ENCODE assay signal across 14 cellular contexts in genomic region chr17:836154-836553, GRCh38. TPM values are rescaled to one million over a fixed set of nuclear protein-coding genes. Genes with fewer than 3 reads are reported as not detected.
DNase-seq lines count a peak whose midpoint lies in the region; ATAC-seq and TF ChIP-seq lines count a peak whose summit lies in the region.
"Had no signal": no experiment of that assay in that cellular context is flagged by ENCODE, and none has a peak within 500 bp of the region (broad histone marks: within the 10 kb centered on the region; RNA-seq: fewer than 3 reads in every experiment).

No MANE protein-coding gene starts in this region.

- intact Hi-C loops in mammary epithelial cell (cut with micrococcal nuclease) = no loop called here

- POLR2A ChIA-PET in AG04449 (lab: Yijun Ruan, JAX) = no interaction called here

- no TSS peak for BruUV-seq in mammary epithelial cell (replicated peaks; lab: Mats Ljungman, UMichigan)

- ATAC-seq in GM21423 (IDR thresholded peaks at IDR 0.05; ENCODE audit: unreplicated experiment) (no peak), HG03280 (IDR thresholded peaks at IDR 0.05; ENCODE audit: unreplicated experiment) (no peak)

- no peaks in the 10 kb centered on the region for H3K27me3 ChIP-seq in mammary epithelial cell (ENCODE audit: insufficient read depth, low read length)

- H2AFZ ChIP-seq in mammary epithelial cell (ENCODE audit: low read depth, low read length) = no peak overlapping the region

- no peak for DNase-seq in AG04449 (ENCODE audit: low read depth, low spot score)
- peak; percentile 84 for DNase-seq in HFF-Myc (ENCODE audit: extremely low read depth, low read depth)
- no peak for DNase-seq in mammary epithelial cell
- no peak for DNase-seq in NOMO-1 (lab: John Stamatoyannopoulos, UW; ENCODE audit: unreplicated experiment in 2 of 2)
- no peak for DNase-seq in cerebellar nuclear complex (lab: John Stamatoyannopoulos, UW)
- DNase-seq: activated CD4-positive, alpha-beta T cell treated with anti-CD3 and anti-CD28 coated beads, Interleukin-2, amount 50 U/mL, for 48 hours; activated naive CD4-positive, alpha-beta T cell; AML-193; midbrain; NCI-H2081 treated with DMSO at 0.1 percent for 48 hours had no signal

- no peak for TF ChIP-seq CTCF in AG04449 (IDR thresholded peaks at IDR 0.05; ENCODE audit: insufficient read depth, low read length, missing control alignments)
- TF ChIP-seq CTCF in HFF-Myc (IDR thresholded peaks at IDR 0.05; ENCODE audit: low read depth, low read length, missing control alignments) = no peak
- no peak for TF ChIP-seq CTCF in mammary epithelial cell (conservative IDR thresholded peaks at IDR 0.05 in 1 of 2, IDR thresholded peaks at IDR 0.05 in 1 of 2; ENCODE audit: extremely low read depth in 1 of 2, insufficient read depth in 1 of 2, low read depth in 1 of 2, low read length in 2 of 2)

- H3K4me2 ChIP-seq in mammary epithelial cell (ENCODE audit: insufficient read depth, low read depth, low read length) = no peak overlapping the region

- H3K27ac ChIP-seq in mammary epithelial cell (ENCODE audit: insufficient read depth, low read depth, low read length) = peak overlapping the region; percentile 22
- H3K27ac ChIP-seq in mesodermal cell (ENCODE audit: low read depth, low read length, severe bottlenecking) = peak overlapping the region; percentile 95

- WGBS in mammary epithelial cell (ENCODE audit: low coverage, missing lambda C conversion rate) = 37% methylated on average over 9 of the region's 9 CpGs
- WGBS in mesodermal cell (ENCODE audit: insufficient coverage in 2 of 2), 2 experiments = 72 to 73% methylated on average over 9 of the region's 9 CpGs

- CTCF ChIA-PET in AG04449 (lab: Yijun Ruan, JAX) (interaction anchor here (1.8 kb wide), 1 partner anchor 11 kb away, joined by 7 read pairs; no protein-coding TSS in a partner anchor), mammary epithelial cell (lab: Charles Lee; ENCODE audit: low non-redundant PET) (no interaction called here)

- H3K9ac ChIP-seq in mammary epithelial cell (ENCODE audit: insufficient read depth, low read length) = no peak overlapping the region

- in situ Hi-C loops in mammary epithelial cell (cut with MboI; ENCODE audit: low sequenced_read_pairs in 2 of 2) = no loop called here

- peaks cover 76% of the 10 kb centered on the region for H3K79me2 ChIP-seq in mammary epithelial cell (ENCODE audit: insufficient read depth, low read length)

- H3K9me3 ChIP-seq in mammary epithelial cell (replicated peaks; ENCODE audit: insufficient read depth, low read length) = peaks cover 2% of the 10 kb centered on the region
- peaks cover 19% of the 10 kb centered on the region for H3K9me3 ChIP-seq in mesodermal cell (ENCODE audit: control insufficient read depth, low read length)

- peak overlapping the region; percentile 37 for H3K4me3 ChIP-seq in AG04449 (ENCODE audit: low read depth, low read length)
- H3K4me3 ChIP-seq in HFF-Myc (replicated peaks; ENCODE audit: low read depth, low read length) = no peak overlapping the region
- no peak overlapping the region for H3K4me3 ChIP-seq in mammary epithelial cell (replicated peaks in 1 of 3; ENCODE audit: insufficient read depth in 1 of 3, low read depth in 2 of 3, low read length in 3 of 3)
- no peak overlapping the region for H3K4me3 ChIP-seq in mesodermal cell (ENCODE audit: extremely low read depth, insufficient read depth, low read length, poor library complexity, severe bottlenecking)
- H3K4me3 ChIP-seq: coronary artery had no signal

- H3K4me1 ChIP-seq in mammary epithelial cell (ENCODE audit: insufficient read depth, low read length) = peaks cover 7% of the 10 kb centered on the region
- H3K4me1 ChIP-seq in mesodermal cell (ENCODE audit: control insufficient read depth, insufficient read depth, low read length, poor library complexity, severe bottlenecking) = peaks cover 6% of the 10 kb centered on the region

- H4K20me1 ChIP-seq in mammary epithelial cell (ENCODE audit: insufficient read depth, low read length) = no peaks in the 10 kb centered on the region

- H3K36me3 ChIP-seq in mammary epithelial cell (ENCODE audit: insufficient read depth, low read length) (no peaks in the 10 kb centered on the region), mesodermal cell (ENCODE audit: control insufficient read depth, insufficient read depth, low read length) (peaks cover 36% of the 10 kb centered on the region)

- dilution Hi-C loops in mammary epithelial cell (cut with HindIII; ENCODE audit: low sequenced_read_pairs) = no loop called here

RNA-seq across cellular contexts. Expression of gene MRM3, which starts 54.0 kb away (rescaled TPM):
- total RNA-seq in mammary epithelial cell = 10 to 100 TPM; 14.6 to 15.3 TPM
- polyA plus RNA-seq in mammary epithelial cell = 11.8 TPM
- polyA minus RNA-seq in mammary epithelial cell = 2.7 TPM
- polyA plus RNA-seq in mesodermal cell (2013, experiment 1 of 2) = 12.1 TPM
- polyA plus RNA-seq in mesodermal cell (2013, experiment 2 of 2) = 12.9 TPM

RNA-seq across cellular contexts. Expression of gene GLOD4, which starts 54.1 kb away (rescaled TPM):
- total RNA-seq in mammary epithelial cell = 10 to 100 TPM; 33.3 to 62.7 TPM
- polyA plus RNA-seq in mammary epithelial cell = 37.9 TPM
- 25.1 TPM for polyA minus RNA-seq in mammary epithelial cell
- polyA plus RNA-seq in mesodermal cell (2013, experiment 1 of 2) = 51.8 TPM
- polyA plus RNA-seq in mesodermal cell (2013, experiment 2 of 2) = 50.5 TPM
